1 cellular context compared by ENCODE assay signal in genomic region chr6:29790626-29791025, GRCh38.
TF ChIP-seq lines count a peak whose summit lies in the region.

No MANE protein-coding gene starts in this region.

TF ChIP-seq in H1, 55 proteins besides CTCF, POLR2A, EP300 and RAD21:
- TF ChIP-seq E2F6 (IDR thresholded peaks at IDR 0.05), result no peak
- no peak for TF ChIP-seq BCL11A (IDR thresholded peaks at IDR 0.05; ENCODE audit: low read depth in 2 of 2, low read length in 2 of 2)
- no peak for TF ChIP-seq POLR2AphosphoS5 (IDR thresholded peaks at IDR 0.05; ENCODE audit: low read depth, low read length)
- no peak for TF ChIP-seq CTBP2 (IDR thresholded peaks at IDR 0.05; ENCODE audit: borderline replicate concordance, insufficient read depth, insufficient read length, low read length)
- TF ChIP-seq SIX5 (IDR thresholded peaks at IDR 0.05; ENCODE audit: low read depth, low read length), result no peak
